9 cellular contexts compared by ENCODE assay signal in the genomic region with DNA sequence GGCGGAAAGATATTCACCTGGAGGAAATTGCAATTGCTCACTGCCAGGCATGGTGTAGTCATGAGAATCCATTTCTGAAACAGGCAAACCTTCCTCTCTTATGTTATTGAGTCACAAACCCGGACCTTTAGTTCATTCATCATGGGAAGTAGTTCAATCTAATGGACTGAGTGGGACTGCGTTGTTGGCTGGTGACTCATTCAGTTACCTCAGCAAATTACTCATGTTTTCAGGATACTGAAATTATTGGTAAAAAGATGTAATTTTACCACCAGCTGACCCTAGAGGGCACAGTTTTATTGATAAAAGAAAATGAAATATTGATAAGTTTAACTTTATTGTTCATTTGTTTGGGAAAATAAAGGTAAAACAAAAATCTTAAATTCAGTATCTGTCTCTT.
DNase-seq lines count a peak whose midpoint lies in the region; ATAC-seq and TF ChIP-seq lines count a peak whose summit lies in the region.
"Had no signal": no experiment of that assay in that cellular context is flagged by ENCODE, and none has a peak within 500 bp of the region (broad histone marks: within the 10 kb centered on the region; RNA-seq: fewer than 3 reads in every experiment).

No MANE protein-coding gene starts in this region.

- POLR2A ChIA-PET in naive thymus-derived CD8-positive, alpha-beta T cell (lab: Charles Lee) = no interaction called here

- in situ Hi-C loops in brain microvascular endothelial cell (cut with HindIII; ENCODE audit: low pct_ligation_motif_present, low sequenced_read_pairs) = no loop called here

- H3K27ac ChIP-seq in brain microvascular endothelial cell = no peak overlapping the region

- no peak overlapping the region for H3K27ac Mint-ChIP-seq in activated naive CD4-positive, alpha-beta T cell treated with anti-CD3 and anti-CD28 coated beads for 36 hours
- H3K27ac Mint-ChIP-seq in stimulated activated naive CD8-positive, alpha-beta T cell treated with anti-CD3 and anti-CD28 coated beads, Interleukin-15, amount 100 ng/mL, for 72 hours = no peak overlapping the region
- no peak overlapping the region for H3K27ac Mint-ChIP-seq in naive thymus-derived CD8-positive, alpha-beta T cell
- H3K27ac Mint-ChIP-seq: CD8-positive, alpha-beta T cell had no signal

- no peak for TF ChIP-seq CTCF in brain microvascular endothelial cell (IDR thresholded peaks at IDR 0.05; ENCODE audit: low read depth, low read length, missing control alignments)

- H3K4me1 Mint-ChIP-seq in activated naive CD4-positive, alpha-beta T cell treated with anti-CD3 and anti-CD28 coated beads for 36 hours (ENCODE audit: low read depth) = no peaks in the 10 kb centered on the region
- H3K4me1 Mint-ChIP-seq in stimulated activated naive CD8-positive, alpha-beta T cell treated with anti-CD3 and anti-CD28 coated beads, Interleukin-15, amount 100 ng/mL, for 72 hours = no peaks in the 10 kb centered on the region
- no peaks in the 10 kb centered on the region for H3K4me1 Mint-ChIP-seq in naive thymus-derived CD8-positive, alpha-beta T cell

- H3K9me3 Mint-ChIP-seq in activated naive CD4-positive, alpha-beta T cell treated with anti-CD3 and anti-CD28 coated beads for 36 hours = peaks cover 14% of the 10 kb centered on the region
- H3K9me3 Mint-ChIP-seq in stimulated activated naive CD8-positive, alpha-beta T cell treated with anti-CD3 and anti-CD28 coated beads, Interleukin-15, amount 100 ng/mL, for 72 hours = peaks cover 0 to 7% of the 10 kb centered on the region in 2 donors
- peaks cover 0 to 20% (median 4%) of the 10 kb centered on the region in 9 donors for H3K9me3 Mint-ChIP-seq in naive thymus-derived CD8-positive, alpha-beta T cell

- H3K4me3 Mint-ChIP-seq in activated naive CD4-positive, alpha-beta T cell treated with anti-CD3 and anti-CD28 coated beads for 36 hours = no peak overlapping the region
- H3K4me3 Mint-ChIP-seq in stimulated activated naive CD8-positive, alpha-beta T cell treated with anti-CD3 and anti-CD28 coated beads, Interleukin-15, amount 100 ng/mL, for 72 hours = no peak overlapping the region
- no peak overlapping the region for H3K4me3 Mint-ChIP-seq in naive thymus-derived CD8-positive, alpha-beta T cell
- H3K4me3 Mint-ChIP-seq: CD8-positive, alpha-beta T cell had no signal

- no peaks in the 10 kb centered on the region for H3K27me3 Mint-ChIP-seq in activated naive CD4-positive, alpha-beta T cell treated with anti-CD3 and anti-CD28 coated beads for 36 hours (ENCODE audit: low read depth)
- H3K27me3 Mint-ChIP-seq in stimulated activated naive CD8-positive, alpha-beta T cell treated with anti-CD3 and anti-CD28 coated beads, Interleukin-15, amount 100 ng/mL, for 72 hours = no peaks in the 10 kb centered on the region
- no peaks in the 10 kb centered on the region for H3K27me3 Mint-ChIP-seq in naive thymus-derived CD8-positive, alpha-beta T cell

- ATAC-seq in HG03196 (IDR thresholded peaks at IDR 0.05; ENCODE audit: unreplicated experiment) = peak; percentile 55
- ATAC-seq in stimulated activated naive CD8-positive, alpha-beta T cell treated with anti-CD3 and anti-CD28 coated beads, Interleukin-15, amount 100 ng/mL, for 72 hours = peak; percentile 59
- no peak for ATAC-seq in naive thymus-derived CD8-positive, alpha-beta T cell
- ATAC-seq: CD8-positive, alpha-beta T cell had no signal

- no peaks in the 10 kb centered on the region for H3K36me3 ChIP-seq in brain microvascular endothelial cell (replicated peaks)

- H3K27me3 ChIP-seq in brain microvascular endothelial cell (replicated peaks) = no peaks in the 10 kb centered on the region

- intact Hi-C loops in activated naive CD4-positive, alpha-beta T cell treated with anti-CD3 and anti-CD28 coated beads for 36 hours (cut with micrococcal nuclease) = no loop called here

- DNase-seq in activated naive CD4-positive, alpha-beta T cell treated with anti-CD3 and anti-CD28 coated beads for 36 hours = peak; percentile 6
- DNase-seq in activated naive CD4-positive, alpha-beta T cell treated with Interleukin-2 at 50 U/mL for 16 hours = no peak
- peak; percentile 66 for DNase-seq in brain microvascular endothelial cell
- DNase-seq in stimulated activated naive CD8-positive, alpha-beta T cell treated with anti-CD3 and anti-CD28 coated beads, Interleukin-15, amount 100 ng/mL, for 72 hours = no peak
- no peak for DNase-seq in ecto neural progenitor cell (ENCODE audit: low spot score)
- no peak for DNase-seq in effector CD8-positive, alpha-beta T cell (lab: John Stamatoyannopoulos, UW)
- DNase-seq in naive thymus-derived CD8-positive, alpha-beta T cell = no peak
- DNase-seq: CD8-positive, alpha-beta T cell had no signal

- H3K36me3 Mint-ChIP-seq in activated naive CD4-positive, alpha-beta T cell treated with anti-CD3 and anti-CD28 coated beads for 36 hours (ENCODE audit: low read depth) = no peaks in the 10 kb centered on the region
- no peaks in the 10 kb centered on the region for H3K36me3 Mint-ChIP-seq in naive thymus-derived CD8-positive, alpha-beta T cell
- H3K36me3 Mint-ChIP-seq: CD8-positive, alpha-beta T cell had no signal

- CTCF ChIA-PET in activated naive CD4-positive, alpha-beta T cell treated with anti-CD3 and anti-CD28 coated beads for 36 hours (lab: Charles Lee) = no interaction called here

- no peak overlapping the region for H3K4me3 ChIP-seq in brain microvascular endothelial cell (ENCODE audit: low read depth, low read length)

Comparison
In these comparisons a context has a peak if more than half of its experiments do, and no peak if none do; other contexts are left out.
1. DNase-seq: peak in activated naive CD4-positive, alpha-beta T cell treated with anti-CD3 and anti-CD28 coated beads for 36 hours (single experiment) and brain microvascular endothelial cell (single experiment); none in activated naive CD4-positive, alpha-beta T cell treated with Interleukin-2 at 50 U/mL for 16 hours (single experiment), stimulated activated naive CD8-positive, alpha-beta T cell treated with anti-CD3 and anti-CD28 coated beads, Interleukin-15, amount 100 ng/mL, for 72 hours (0 of 2), ecto neural progenitor cell (single experiment), effector CD8-positive, alpha-beta T cell (single experiment) and naive thymus-derived CD8-positive, alpha-beta T cell (0 of 10).
2. ATAC-seq: peak in HG03196 (single experiment) and stimulated activated naive CD8-positive, alpha-beta T cell treated with anti-CD3 and anti-CD28 coated beads, Interleukin-15, amount 100 ng/mL, for 72 hours (single experiment); none in naive thymus-derived CD8-positive, alpha-beta T cell (0 of 2).